ENCODE assay signal across 10 cellular contexts in genomic region chr15:51620647-51621046, GRCh38. TPM values are rescaled to one million over a fixed set of nuclear protein-coding genes. Genes with fewer than 3 reads are reported as not detected.
DNase-seq lines count a peak whose midpoint lies in the region; ATAC-seq and TF ChIP-seq lines count a peak whose summit lies in the region.
"Had no signal": no experiment of that assay in that cellular context is flagged by ENCODE, and none has a peak within 500 bp of the region (broad histone marks: within the 10 kb centered on the region; RNA-seq: fewer than 3 reads in every experiment).

No MANE protein-coding gene starts in this region.

- CTCF ChIA-PET in CD8-positive, alpha-beta T cell (lab: Charles Lee) = interaction anchor here (1.0 kb wide), 2 partner anchors 156 to 735 kb away, joined by 3 to 4 read pairs; no protein-coding TSS in a partner anchor

- H3K4me1 ChIP-seq in CD8-positive, alpha-beta T cell (ENCODE audit: insufficient read depth, low read length) = peaks cover 8% of the 10 kb centered on the region

- TF ChIP-seq CTCF in CD8-positive, alpha-beta T cell (IDR thresholded peaks at IDR 0.05) = no peak

- H3K36me3 Mint-ChIP-seq in CD8-positive, alpha-beta T cell = no peaks in the 10 kb centered on the region

- no peak for ATAC-seq in CD8-positive, alpha-beta T cell
- ATAC-seq in GM21381 (IDR thresholded peaks at IDR 0.05; ENCODE audit: unreplicated experiment) = no peak
- ATAC-seq: foreskin keratinocyte had no signal

- H3K27me3 ChIP-seq in MG63 = no peaks in the 10 kb centered on the region
- H3K27me3 ChIP-seq in CD8-positive, alpha-beta T cell (ENCODE audit: insufficient read depth, low read length) = no peaks in the 10 kb centered on the region
- H3K27me3 ChIP-seq: foreskin keratinocyte had no signal

- no peaks in the 10 kb centered on the region for H3K9me3 Mint-ChIP-seq in CD8-positive, alpha-beta T cell

- H3K36me3 ChIP-seq in MG63 = no peaks in the 10 kb centered on the region
- H3K36me3 ChIP-seq in CD8-positive, alpha-beta T cell (ENCODE audit: insufficient read depth, low read length) = no peaks in the 10 kb centered on the region

- peaks cover 23% of the 10 kb centered on the region for H3K4me1 Mint-ChIP-seq in CD8-positive, alpha-beta T cell (ENCODE audit: low read depth)

- H3K4me3 Mint-ChIP-seq in CD8-positive, alpha-beta T cell = no peak overlapping the region

- intact Hi-C loops in CD8-positive, alpha-beta T cell (cut with DNase I, micrococcal nuclease) = no loop called here

- H3K4me3 ChIP-seq in MG63 = peak overlapping the region; percentile 93
- no peak overlapping the region for H3K4me3 ChIP-seq in CD8-positive, alpha-beta T cell (ENCODE audit: low read depth, low read length)

- no peak overlapping the region for H3K27ac ChIP-seq in CD8-positive, alpha-beta T cell (ENCODE audit: low read depth, low read length)
- H3K27ac ChIP-seq: foreskin keratinocyte had no signal

- H3K9me3 ChIP-seq in MG63 = no peaks in the 10 kb centered on the region
- H3K9me3 ChIP-seq in CD8-positive, alpha-beta T cell (ENCODE audit: low read length) = no peaks in the 10 kb centered on the region

- POLR2A ChIA-PET in CD8-positive, alpha-beta T cell (lab: Charles Lee) = no interaction called here

- DNase-seq in NCI-H1436 treated with DMSO at 0.1 percent for 48 hours (lab: John Stamatoyannopoulos, UW) = peak; percentile 4
- DNase-seq in NCI-H1436 (lab: John Stamatoyannopoulos, UW) = no peak
- no peak for DNase-seq in MG63
- peak; percentile 44 for DNase-seq in cerebellar cortex (ENCODE audit: low spot score)
- peak; percentile 22 for DNase-seq in retina
- no peak for DNase-seq in CD8-positive, alpha-beta T cell
- no peak for DNase-seq in NK-92 (lab: John Stamatoyannopoulos, UW; ENCODE audit: unreplicated experiment)
- DNase-seq: foreskin keratinocyte; stimulated activated CD4-positive, alpha-beta T cell treated with anti-CD3 and anti-CD28 coated beads, Interleukin-4, amount 100 ng/mL, for 4 hours had no signal

- H3K27me3 Mint-ChIP-seq in CD8-positive, alpha-beta T cell (ENCODE audit: low read depth) = peaks cover 6% of the 10 kb centered on the region

- no peak overlapping the region for H3K27ac Mint-ChIP-seq in CD8-positive, alpha-beta T cell

RNA-seq across cellular contexts. Expression of gene DMXL2, which starts 1.9 kb away (rescaled TPM):
- 6.6 and 16.2 TPM in 2 replicates for total RNA-seq in MG63 (2014; rRNA removed; shearing (Covaris generic); ENCODE audit: low replicate concordance)
- 1 to 10 TPM; 3.3 to 3.6 TPM for total RNA-seq in CD8-positive, alpha-beta T cell

Comparison
In these comparisons a context has a peak if more than half of its experiments do, and no peak if none do; other contexts are left out.
1. DNase-seq: peak in NCI-H1436 treated with DMSO at 0.1 percent for 48 hours (single experiment), cerebellar cortex (single experiment) and retina (single experiment); none in NCI-H1436 (single experiment), MG63 (single experiment), CD8-positive, alpha-beta T cell (0 of 7) and NK-92 (single experiment).